Comparison of ENCODE assay signal across 1 cellular context in genomic region chr3:114627760-114628159, GRCh38.
TF ChIP-seq lines count a peak whose summit lies in the region.

No MANE protein-coding gene starts in this region.

TF ChIP-seq in GM23338, 12 proteins besides CTCF, POLR2A, EP300 and RAD21 (continued from another document):
- no peak for TF ChIP-seq REST (IDR thresholded peaks at IDR 0.05; ENCODE audit: unreplicated experiment)
- no peak for TF ChIP-seq EZH2phosphoT487 (IDR thresholded peaks at IDR 0.05; ENCODE audit: unreplicated experiment)
- no peak for TF ChIP-seq ZNF462 (CRISPR knock-in tag; IDR thresholded peaks at IDR 0.05)
- no peak for TF ChIP-seq ETS1 (IDR thresholded peaks at IDR 0.05)
- TF ChIP-seq STAT1 (IDR thresholded peaks at IDR 0.05; ENCODE audit: unreplicated experiment): no peak
- no peak for TF ChIP-seq ZNF331 (CRISPR knock-in tag; IDR thresholded peaks at IDR 0.05; ENCODE audit: low read depth)
- TF ChIP-seq NANOG (IDR thresholded peaks at IDR 0.05; ENCODE audit: borderline replicate concordance): no peak
- no peak for TF ChIP-seq CREB1 (CRISPR knock-in tag; IDR thresholded peaks at IDR 0.05; ENCODE audit: low read depth)
